10 cellular contexts compared by ENCODE assay signal in the genomic region with DNA sequence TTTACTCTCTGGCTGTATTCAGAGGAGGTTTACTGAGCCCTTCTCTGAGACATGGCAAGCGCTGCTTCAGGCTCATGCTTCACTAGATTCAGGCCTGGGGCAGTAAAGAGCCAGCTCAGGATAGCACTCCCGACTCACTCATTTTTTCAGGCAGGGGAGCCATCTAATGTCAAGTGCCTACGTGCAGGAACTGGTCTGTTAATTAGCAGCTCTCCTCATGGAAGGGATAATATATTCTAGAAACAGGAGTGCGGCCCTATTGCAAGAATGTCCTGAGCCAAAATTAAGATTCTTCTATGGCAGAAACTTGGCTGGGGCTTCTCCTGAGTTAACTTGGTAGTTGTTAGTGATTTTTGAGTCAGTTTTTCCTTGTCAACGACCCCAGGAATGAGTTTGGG.
DNase-seq lines count a peak whose midpoint lies in the region; ATAC-seq, FAIRE-seq and TF ChIP-seq lines count a peak whose summit lies in the region.
"Had no signal": no experiment of that assay in that cellular context is flagged by ENCODE, and none has a peak within 500 bp of the region (broad histone marks: within the 10 kb centered on the region; RNA-seq: fewer than 3 reads in every experiment).

No MANE protein-coding gene starts in this region.

- in situ Hi-C loops in HepG2 (cut with HindIII; ENCODE audit: extremely low pct_ligation_motif_present, low pct_unique_long_range_greater_than_20kb): no loop called here

- H3K4me3 ChIP-seq in cardiac fibroblast (replicated peaks in 1 of 2; ENCODE audit: low read depth in 2 of 2, low read length in 2 of 2) (no peak overlapping the region), HepG2 (replicated peaks in 1 of 3; ENCODE audit: insufficient read depth in 1 of 3, low read depth in 2 of 3, low read length in 3 of 3) (no peak overlapping the region), tibial artery (no peak overlapping the region)

- H3K27ac ChIP-seq in HepG2 (ENCODE audit: extremely low read length, insufficient read depth, low read length) (no peak overlapping the region), tibial artery (peak overlapping the region; percentile 79 to 85)

- no peaks in the 10 kb centered on the region for H3K4me1 Mint-ChIP-seq in natural killer cell

- no peaks in the 10 kb centered on the region for H3K27me3 ChIP-seq in HepG2 (ENCODE audit: control insufficient read depth in 1 of 2, insufficient read depth in 2 of 2, low read length in 2 of 2)
- no peaks in the 10 kb centered on the region for H3K27me3 ChIP-seq in tibial artery

- intact Hi-C loops in HepG2 (cut with micrococcal nuclease; ENCODE audit: unreplicated experiment) (loop anchor here (5.0 to 10.0 kb wide), 4 partner anchors 115 to 358 kb away; a partner anchor contains a TSS), tibial artery (cut with DNase I; ENCODE audit: low total_unique reads) (loop anchor here (5.0 kb wide), 1 partner anchor 113 kb away; a partner anchor contains a TSS), natural killer cell (cut with micrococcal nuclease) (no loop called here)

- H3K36me3 ChIP-seq in HepG2 (replicated peaks in 1 of 2; ENCODE audit: control insufficient read depth in 1 of 2, insufficient read depth in 2 of 2, low read length in 2 of 2) (no peaks in the 10 kb centered on the region), tibial artery (no peaks in the 10 kb centered on the region)

- H3K27ac Mint-ChIP-seq in natural killer cell: no peak overlapping the region
- H3K27ac Mint-ChIP-seq: activated CD4-positive, alpha-beta T cell treated with anti-CD3 and anti-CD28 coated beads, Interleukin-2, amount 10 ng/mL, durations not matched to agents 24 days and 14 days had no signal

- no peak for ATAC-seq in HepG2
- no peak for ATAC-seq in GM21723 (IDR thresholded peaks at IDR 0.05; ENCODE audit: unreplicated experiment)
- no peak for ATAC-seq in natural killer cell
- no peak for ATAC-seq in HG02678 (IDR thresholded peaks at IDR 0.05; ENCODE audit: unreplicated experiment)

- POLR2A ChIA-PET in HepG2 (lab: Yijun Ruan, JAX): interaction anchor here (0.8 to 2.1 kb wide), 3 partner anchors 48 to 58 kb away, joined by 3 to 6 read pairs (median 6); no protein-coding TSS in a partner anchor

- H3K4me2 ChIP-seq in HepG2 (ENCODE audit: low read depth, low read length): no peak overlapping the region

- TF ChIP-seq CTCF in cardiac fibroblast (IDR thresholded peaks at IDR 0.05; ENCODE audit: low read depth, low read length) (no peak), HepG2 (CRISPR knock-in tag; IDR thresholded peaks at IDR 0.05) (no peak), tibial artery (IDR thresholded peaks at IDR 0.05) (no peak), natural killer cell (IDR thresholded peaks at IDR 0.05) (no peak)

- H3K9me3 ChIP-seq in HepG2 (ENCODE audit: low read length) (no peaks in the 10 kb centered on the region), tibial artery (no peaks in the 10 kb centered on the region)

- CTCF ChIA-PET in HepG2 (lab: Yijun Ruan, JAX; ENCODE audit: low intra/inter-chr PET ratio, low total read pairs): no interaction called here

- no peak for TF ChIP-seq POLR2A in HepG2 (IDR thresholded peaks at IDR 0.05; ENCODE audit: insufficient read depth in 1 of 2, low read depth in 2 of 2, low read length in 2 of 2)

- H4K20me1 ChIP-seq in HepG2 (ENCODE audit: insufficient read depth, low read length): no peaks in the 10 kb centered on the region

- no peaks in the 10 kb centered on the region for H3K9me3 Mint-ChIP-seq in natural killer cell

- no TSS peak for BruUV-seq in HepG2 (replicated peaks; lab: Mats Ljungman, UMichigan)

- H3K27me3 Mint-ChIP-seq in natural killer cell (ENCODE audit: low read depth in 2 of 2): peaks cover 4 to 15% of the 10 kb centered on the region in 2 donors

- no peak for FAIRE-seq in HepG2 (lab: Jason Lieb, UNC)

- H2AFZ ChIP-seq in HepG2 (ENCODE audit: low read length): no peak overlapping the region

- no peak for TF ChIP-seq RAD21 in HepG2 (CRISPR knock-in tag; IDR thresholded peaks at IDR 0.05)

- H3K36me3 Mint-ChIP-seq in natural killer cell: no peaks in the 10 kb centered on the region

- 70% methylated on average over 5 of the region's 5 CpGs for WGBS in HepG2 (ENCODE audit: low lambda C conversion rate)

- H3K79me2 ChIP-seq in HepG2 (ENCODE audit: insufficient read depth, low read length): no peaks in the 10 kb centered on the region

- DNase-seq in DMS153 (lab: John Stamatoyannopoulos, UW): peak; percentile 44
- DNase-seq in DMS153 treated with DMSO at 0.1 percent for 48 hours (lab: John Stamatoyannopoulos, UW; ENCODE audit: unreplicated experiment): no peak
- DNase-seq in cardiac fibroblast (ENCODE audit: low read depth in 2 of 2): peak; percentile 36 to 81
- DNase-seq in HepG2 (ENCODE audit: low spot score): no peak
- no peak for DNase-seq in tibial artery
- no peak for DNase-seq in natural killer cell
- DNase-seq: 8988T; activated CD4-positive, alpha-beta T cell treated with anti-CD3 and anti-CD28 coated beads, Interleukin-2, amount 10 ng/mL, durations not matched to agents 24 days and 14 days had no signal

- peaks cover 69% of the 10 kb centered on the region for H3K4me1 ChIP-seq in HepG2 (ENCODE audit: insufficient read depth, low read length)
- peaks cover 0 to 93% (median 74%) of the 10 kb centered on the region in 4 donors for H3K4me1 ChIP-seq in tibial artery

- TF ChIP-seq EP300 in HepG2 (IDR thresholded peaks at IDR 0.05; ENCODE audit: low read depth in 2 of 2, low read length in 2 of 2) (no peak), HepG2 (CRISPR knock-in tag; IDR thresholded peaks at IDR 0.05; ENCODE audit: borderline replicate concordance) (no peak)

- no peak overlapping the region for H3K9ac ChIP-seq in HepG2 (ENCODE audit: insufficient read depth, low read depth, low read length)

- H3K4me3 Mint-ChIP-seq in natural killer cell: no peak overlapping the region
- H3K4me3 Mint-ChIP-seq: activated CD4-positive, alpha-beta T cell treated with anti-CD3 and anti-CD28 coated beads, Interleukin-2, amount 10 ng/mL, durations not matched to agents 24 days and 14 days had no signal

TF ChIP-seq in HepG2, 621 proteins besides CTCF, POLR2A, EP300 and RAD21 (continues in another document):
- TF ChIP-seq, protein P1, sequence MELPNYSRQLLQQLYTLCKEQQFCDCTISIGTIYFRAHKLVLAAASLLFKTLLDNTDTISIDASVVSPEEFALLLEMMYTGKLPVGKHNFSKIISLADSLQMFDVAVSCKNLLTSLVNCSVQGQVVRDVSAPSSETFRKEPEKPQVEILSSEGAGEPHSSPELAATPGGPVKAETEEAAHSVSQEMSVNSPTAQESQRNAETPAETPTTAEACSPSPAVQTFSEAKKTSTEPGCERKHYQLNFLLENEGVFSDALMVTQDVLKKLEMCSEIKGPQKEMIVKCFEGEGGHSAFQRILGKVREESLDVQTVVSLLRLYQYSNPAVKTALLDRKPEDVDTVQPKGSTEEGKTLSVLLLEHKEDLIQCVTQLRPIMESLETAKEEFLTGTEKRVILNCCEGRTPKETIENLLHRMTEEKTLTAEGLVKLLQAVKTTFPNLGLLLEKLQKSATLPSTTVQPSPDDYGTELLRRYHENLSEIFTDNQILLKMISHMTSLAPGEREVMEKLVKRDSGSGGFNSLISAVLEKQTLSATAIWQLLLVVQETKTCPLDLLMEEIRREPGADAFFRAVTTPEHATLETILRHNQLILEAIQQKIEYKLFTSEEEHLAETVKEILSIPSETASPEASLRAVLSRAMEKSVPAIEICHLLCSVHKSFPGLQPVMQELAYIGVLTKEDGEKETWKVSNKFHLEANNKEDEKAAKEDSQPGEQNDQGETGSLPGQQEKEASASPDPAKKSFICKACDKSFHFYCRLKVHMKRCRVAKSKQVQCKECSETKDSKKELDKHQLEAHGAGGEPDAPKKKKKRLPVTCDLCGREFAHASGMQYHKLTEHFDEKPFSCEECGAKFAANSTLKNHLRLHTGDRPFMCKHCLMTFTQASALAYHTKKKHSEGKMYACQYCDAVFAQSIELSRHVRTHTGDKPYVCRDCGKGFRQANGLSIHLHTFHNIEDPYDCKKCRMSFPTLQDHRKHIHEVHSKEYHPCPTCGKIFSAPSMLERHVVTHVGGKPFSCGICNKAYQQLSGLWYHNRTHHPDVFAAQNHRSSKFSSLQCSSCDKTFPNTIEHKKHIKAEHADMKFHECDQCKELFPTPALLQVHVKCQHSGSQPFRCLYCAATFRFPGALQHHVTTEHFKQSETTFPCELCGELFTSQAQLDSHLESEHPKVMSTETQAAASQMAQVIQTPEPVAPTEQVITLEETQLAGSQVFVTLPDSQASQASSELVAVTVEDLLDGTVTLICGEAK (IDR thresholded peaks at IDR 0.05): no peak
- TF ChIP-seq, protein P1 (CRISPR knock-in tag; IDR thresholded peaks at IDR 0.05): peak; percentile 32; the same call in 1 of the 2 replicates

Comparison
In these comparisons a context has a peak if more than half of its experiments do, and no peak if none do; other contexts are left out.
1. DNase-seq: peak in DMS153 (single experiment) and cardiac fibroblast (2 of 2); none in DMS153 treated with DMSO at 0.1 percent for 48 hours (single experiment), HepG2 (single experiment), tibial artery (0 of 2) and natural killer cell (single experiment).